In genomic region chr4:72305620-72306019, GRCh38 we compare ENCODE assay signal across 39 cellular contexts.
"Had no signal": no experiment of that assay in that cellular context is flagged by ENCODE, and none has a peak within 500 bp of the region (broad histone marks: within the 10 kb centered on the region; RNA-seq: fewer than 3 reads in every experiment).

No MANE protein-coding gene starts in this region.

- ATAC-seq: activated naive CD8-positive, alpha-beta T cell treated with anti-CD3 and anti-CD28 coated beads, Interleukin-2, amount 50 U/mL, for 24 hours; activated T-cell treated with anti-CD3 and anti-CD28 coated beads, Interleukin-2, amount 50 U/mL, for 4 hours; activated T-cell treated with anti-CD3 and anti-CD28 coated beads, Interleukin-2, amount 50 U/mL, for 72 hours; activated T-helper 17 cell treated with anti-CD3 and anti-CD28 coated beads, Interleukin-2, amount 50 U/mL, for 72 hours; body of pancreas had no signal

- H3K27me3 ChIP-seq: adrenal gland, ascending aorta, body of pancreas, brain microvascular endothelial cell, breast epithelium, cardiac muscle cell had no signal

- H3K27ac ChIP-seq: adrenal gland, ascending aorta, body of pancreas, brain microvascular endothelial cell, breast epithelium, cardiac muscle cell had no signal

- H3K9me3 ChIP-seq: adrenal gland, ascending aorta, body of pancreas, breast epithelium had no signal

- H3K9me3 Mint-ChIP-seq: activated naive CD4-positive, alpha-beta T cell treated with anti-CD3 and anti-CD28 coated beads for 36 hours; activated naive CD4-positive, alpha-beta T cell treated with anti-CD3 and anti-CD28 coated beads, Interleukin-2, amount 10 ng/mL, durations not matched to agents 7 days and 5 days; activated naive CD4-positive, alpha-beta T cell treated with anti-CD3 and anti-CD28 coated beads, Interleukin-2, amount 50 U/mL, for 24 hours; activated naive CD8-positive, alpha-beta T cell treated with anti-CD3 and anti-CD28 coated beads for 36 hours; activated naive CD8-positive, alpha-beta T cell treated with anti-CD3 and anti-CD28 coated beads, Interleukin-2, amount 10 ng/mL, durations not matched to agents 7 days and 5 days; activated naive CD8-positive, alpha-beta T cell treated with anti-CD3 and anti-CD28 coated beads, Interleukin-2, amount 50 U/mL, for 24 hours; activated T-cell treated with anti-CD3 and anti-CD28 coated beads, Interleukin-2, amount 50 U/mL, for 24 hours; activated T-cell treated with anti-CD3 and anti-CD28 coated beads, Interleukin-2, amount 50 U/mL, for 4 hours; activated T-cell treated with anti-CD3 and anti-CD28 coated beads, Interleukin-2, amount 50 U/mL, for 72 hours; activated T-helper 1 cell treated with anti-CD3 and anti-CD28 coated beads, Interleukin-12 subunit alpha, Interleukin-12 subunit beta, Interleukin-2, Interleukin-4 antibody, amounts not matched to agents 30 ng/mL and 10 ng/mL and 1 ng/mL, durations not matched to agents 14 hours and 24 hours and 36 hours; activated T-helper 17 cell treated with anti-CD3 and anti-CD28 coated beads, Interleukin-2, amount 50 U/mL, for 72 hours; activated T-helper 2 cell treated with anti-CD3 and anti-CD28 coated beads, Interferon-gamma antibody, Interleukin-2, Interleukin-4, amounts not matched to agents 10 μg/mL and 5 μg/mL and 100 μg/mL, durations not matched to agents 14 hours and 24 hours and 36 hours; central memory CD8-positive, alpha-beta T cell had no signal

- H3K4me1 ChIP-seq: adrenal gland, ascending aorta, body of pancreas, breast epithelium had no signal

- FAIRE-seq: astrocyte, bronchial epithelial cell had no signal

- H3K36me3 ChIP-seq: adrenal gland, ascending aorta, brain microvascular endothelial cell, breast epithelium, cardiac muscle cell had no signal

- H3K36me3 Mint-ChIP-seq: activated naive CD4-positive, alpha-beta T cell treated with anti-CD3 and anti-CD28 coated beads, Interleukin-2, amount 10 ng/mL, durations not matched to agents 7 days and 5 days; activated naive CD4-positive, alpha-beta T cell treated with anti-CD3 and anti-CD28 coated beads, Interleukin-2, amount 50 U/mL, for 24 hours; activated naive CD8-positive, alpha-beta T cell; activated naive CD8-positive, alpha-beta T cell treated with anti-CD3 and anti-CD28 coated beads for 36 hours; activated naive CD8-positive, alpha-beta T cell treated with anti-CD3 and anti-CD28 coated beads, Interleukin-2, amount 10 ng/mL, durations not matched to agents 7 days and 5 days; brain had no signal

- H3K4me3 ChIP-seq: adrenal gland, ascending aorta, body of pancreas, breast epithelium, cardiac muscle cell had no signal

- H3K27ac Mint-ChIP-seq: activated naive CD4-positive, alpha-beta T cell treated with anti-CD3 and anti-CD28 coated beads for 36 hours; activated naive CD4-positive, alpha-beta T cell treated with anti-CD3 and anti-CD28 coated beads, Interleukin-2, amount 10 ng/mL, durations not matched to agents 7 days and 5 days; activated naive CD4-positive, alpha-beta T cell treated with anti-CD3 and anti-CD28 coated beads, Interleukin-2, amount 50 U/mL, for 24 hours; activated naive CD8-positive, alpha-beta T cell; activated naive CD8-positive, alpha-beta T cell treated with anti-CD3 and anti-CD28 coated beads for 36 hours; activated naive CD8-positive, alpha-beta T cell treated with anti-CD3 and anti-CD28 coated beads, Interleukin-2, amount 10 ng/mL, durations not matched to agents 7 days and 5 days; activated naive CD8-positive, alpha-beta T cell treated with anti-CD3 and anti-CD28 coated beads, Interleukin-2, amount 50 U/mL, for 24 hours; activated T-cell treated with anti-CD3 and anti-CD28 coated beads, Interleukin-2, amount 50 U/mL, for 24 hours; activated T-cell treated with anti-CD3 and anti-CD28 coated beads, Interleukin-2, amount 50 U/mL, for 72 hours; activated T-helper 1 cell treated with anti-CD3 and anti-CD28 coated beads, Interleukin-12 subunit alpha, Interleukin-12 subunit beta, Interleukin-2, Interleukin-4 antibody, amounts not matched to agents 30 ng/mL and 10 ng/mL and 1 ng/mL, durations not matched to agents 14 hours and 24 hours and 36 hours; activated T-helper 17 cell treated with anti-CD3 and anti-CD28 coated beads, Interleukin-2, amount 50 U/mL, for 72 hours; activated T-helper 2 cell treated with anti-CD3 and anti-CD28 coated beads, Interferon-gamma antibody, Interleukin-2, Interleukin-4, amounts not matched to agents 10 μg/mL and 5 μg/mL and 100 μg/mL, durations not matched to agents 14 hours and 24 hours and 36 hours; brain had no signal

- DNase-seq: activated effector memory CD4-positive, alpha-beta T cell treated with anti-CD3 and anti-CD28 coated beads, Interleukin-2, amount 50 U/mL, for 16 hours; activated effector memory CD4-positive, alpha-beta T cell treated with Interleukin-2 at 50 U/mL for 16 hours; activated gamma-delta T cell; activated gamma-delta T cell treated with Interleukin-2 at 50 U/mL for 16 hours; activated naive CD4-positive, alpha-beta T cell; activated naive CD4-positive, alpha-beta T cell treated with anti-CD3 and anti-CD28 coated beads for 36 hours; activated naive CD4-positive, alpha-beta T cell treated with anti-CD3 and anti-CD28 coated beads, Interleukin-2, amount 10 ng/mL, durations not matched to agents 7 days and 5 days; activated naive CD4-positive, alpha-beta T cell treated with anti-CD3 and anti-CD28 coated beads, Interleukin-2, amount 50 U/mL, for 16 hours; activated naive CD4-positive, alpha-beta T cell treated with Interleukin-2 at 50 U/mL for 16 hours; activated naive CD8-positive, alpha-beta T cell treated with anti-CD3 and anti-CD28 coated beads for 36 hours; activated naive CD8-positive, alpha-beta T cell treated with anti-CD3 and anti-CD28 coated beads, Interleukin-2, amount 10 ng/mL, durations not matched to agents 7 days and 5 days; activated naive CD8-positive, alpha-beta T cell treated with anti-CD3 and anti-CD28 coated beads, Interleukin-2, amount 50 U/mL, for 24 hours; activated T-cell treated with anti-CD3 and anti-CD28 coated beads, Interleukin-2, amount 50 U/mL, for 1 hour; activated T-cell treated with anti-CD3 and anti-CD28 coated beads, Interleukin-2, amount 50 U/mL, for 24 hours; activated T-cell treated with anti-CD3 and anti-CD28 coated beads, Interleukin-2, amount 50 U/mL, for 4 hours; activated T-cell treated with anti-CD3 and anti-CD28 coated beads, Interleukin-2, amount 50 U/mL, for 48 hours; activated T-cell treated with anti-CD3 and anti-CD28 coated beads, Interleukin-2, amount 50 U/mL, for 72 hours; adrenal gland; amniotic stem cell; amygdala; anterior cingulate cortex; aorta; body of pancreas; brain microvascular endothelial cell; caudate nucleus; central memory CD4-positive, alpha-beta T cell; cerebellar nuclear complex had no signal
